In the genomic region with DNA sequence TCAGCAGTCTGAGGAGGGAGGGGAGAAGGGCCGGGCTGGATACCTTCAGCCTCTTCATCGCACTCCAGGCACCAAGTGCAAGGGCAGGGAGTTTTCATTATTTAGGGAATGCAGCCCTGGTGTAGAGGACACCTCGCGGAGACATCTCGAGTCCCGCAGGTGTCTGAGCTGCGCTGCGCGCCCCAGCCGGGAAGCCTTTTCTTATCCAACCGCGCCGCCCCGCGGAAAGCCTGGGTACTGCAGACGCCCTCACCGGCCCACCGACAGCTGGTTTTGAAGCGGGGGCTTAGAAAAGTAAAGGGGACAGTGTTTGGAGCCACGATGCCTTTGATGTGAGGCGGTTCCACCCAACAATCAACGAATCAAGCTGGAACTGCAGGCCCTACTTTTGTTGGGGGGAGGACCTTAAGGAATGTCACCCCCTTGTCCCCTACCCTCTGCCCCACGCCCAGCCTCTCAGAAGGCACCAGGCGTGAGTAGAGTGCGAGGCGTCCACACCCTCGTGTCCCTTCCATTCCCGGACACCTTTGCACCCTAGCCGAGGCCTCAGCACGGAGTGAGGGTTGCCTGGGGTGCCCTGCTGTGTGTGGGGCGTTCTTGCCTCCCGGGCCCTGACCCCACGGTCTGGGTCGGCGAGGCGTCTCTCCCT, we compare ENCODE assay signal across 1 cellular context.
TF ChIP-seq lines count a peak whose summit lies in the region.

No MANE protein-coding gene starts in this region.

TF ChIP-seq in GM23338, 12 proteins besides CTCF, POLR2A, EP300 and RAD21 (continued from another document):
- TF ChIP-seq, protein P1, sequence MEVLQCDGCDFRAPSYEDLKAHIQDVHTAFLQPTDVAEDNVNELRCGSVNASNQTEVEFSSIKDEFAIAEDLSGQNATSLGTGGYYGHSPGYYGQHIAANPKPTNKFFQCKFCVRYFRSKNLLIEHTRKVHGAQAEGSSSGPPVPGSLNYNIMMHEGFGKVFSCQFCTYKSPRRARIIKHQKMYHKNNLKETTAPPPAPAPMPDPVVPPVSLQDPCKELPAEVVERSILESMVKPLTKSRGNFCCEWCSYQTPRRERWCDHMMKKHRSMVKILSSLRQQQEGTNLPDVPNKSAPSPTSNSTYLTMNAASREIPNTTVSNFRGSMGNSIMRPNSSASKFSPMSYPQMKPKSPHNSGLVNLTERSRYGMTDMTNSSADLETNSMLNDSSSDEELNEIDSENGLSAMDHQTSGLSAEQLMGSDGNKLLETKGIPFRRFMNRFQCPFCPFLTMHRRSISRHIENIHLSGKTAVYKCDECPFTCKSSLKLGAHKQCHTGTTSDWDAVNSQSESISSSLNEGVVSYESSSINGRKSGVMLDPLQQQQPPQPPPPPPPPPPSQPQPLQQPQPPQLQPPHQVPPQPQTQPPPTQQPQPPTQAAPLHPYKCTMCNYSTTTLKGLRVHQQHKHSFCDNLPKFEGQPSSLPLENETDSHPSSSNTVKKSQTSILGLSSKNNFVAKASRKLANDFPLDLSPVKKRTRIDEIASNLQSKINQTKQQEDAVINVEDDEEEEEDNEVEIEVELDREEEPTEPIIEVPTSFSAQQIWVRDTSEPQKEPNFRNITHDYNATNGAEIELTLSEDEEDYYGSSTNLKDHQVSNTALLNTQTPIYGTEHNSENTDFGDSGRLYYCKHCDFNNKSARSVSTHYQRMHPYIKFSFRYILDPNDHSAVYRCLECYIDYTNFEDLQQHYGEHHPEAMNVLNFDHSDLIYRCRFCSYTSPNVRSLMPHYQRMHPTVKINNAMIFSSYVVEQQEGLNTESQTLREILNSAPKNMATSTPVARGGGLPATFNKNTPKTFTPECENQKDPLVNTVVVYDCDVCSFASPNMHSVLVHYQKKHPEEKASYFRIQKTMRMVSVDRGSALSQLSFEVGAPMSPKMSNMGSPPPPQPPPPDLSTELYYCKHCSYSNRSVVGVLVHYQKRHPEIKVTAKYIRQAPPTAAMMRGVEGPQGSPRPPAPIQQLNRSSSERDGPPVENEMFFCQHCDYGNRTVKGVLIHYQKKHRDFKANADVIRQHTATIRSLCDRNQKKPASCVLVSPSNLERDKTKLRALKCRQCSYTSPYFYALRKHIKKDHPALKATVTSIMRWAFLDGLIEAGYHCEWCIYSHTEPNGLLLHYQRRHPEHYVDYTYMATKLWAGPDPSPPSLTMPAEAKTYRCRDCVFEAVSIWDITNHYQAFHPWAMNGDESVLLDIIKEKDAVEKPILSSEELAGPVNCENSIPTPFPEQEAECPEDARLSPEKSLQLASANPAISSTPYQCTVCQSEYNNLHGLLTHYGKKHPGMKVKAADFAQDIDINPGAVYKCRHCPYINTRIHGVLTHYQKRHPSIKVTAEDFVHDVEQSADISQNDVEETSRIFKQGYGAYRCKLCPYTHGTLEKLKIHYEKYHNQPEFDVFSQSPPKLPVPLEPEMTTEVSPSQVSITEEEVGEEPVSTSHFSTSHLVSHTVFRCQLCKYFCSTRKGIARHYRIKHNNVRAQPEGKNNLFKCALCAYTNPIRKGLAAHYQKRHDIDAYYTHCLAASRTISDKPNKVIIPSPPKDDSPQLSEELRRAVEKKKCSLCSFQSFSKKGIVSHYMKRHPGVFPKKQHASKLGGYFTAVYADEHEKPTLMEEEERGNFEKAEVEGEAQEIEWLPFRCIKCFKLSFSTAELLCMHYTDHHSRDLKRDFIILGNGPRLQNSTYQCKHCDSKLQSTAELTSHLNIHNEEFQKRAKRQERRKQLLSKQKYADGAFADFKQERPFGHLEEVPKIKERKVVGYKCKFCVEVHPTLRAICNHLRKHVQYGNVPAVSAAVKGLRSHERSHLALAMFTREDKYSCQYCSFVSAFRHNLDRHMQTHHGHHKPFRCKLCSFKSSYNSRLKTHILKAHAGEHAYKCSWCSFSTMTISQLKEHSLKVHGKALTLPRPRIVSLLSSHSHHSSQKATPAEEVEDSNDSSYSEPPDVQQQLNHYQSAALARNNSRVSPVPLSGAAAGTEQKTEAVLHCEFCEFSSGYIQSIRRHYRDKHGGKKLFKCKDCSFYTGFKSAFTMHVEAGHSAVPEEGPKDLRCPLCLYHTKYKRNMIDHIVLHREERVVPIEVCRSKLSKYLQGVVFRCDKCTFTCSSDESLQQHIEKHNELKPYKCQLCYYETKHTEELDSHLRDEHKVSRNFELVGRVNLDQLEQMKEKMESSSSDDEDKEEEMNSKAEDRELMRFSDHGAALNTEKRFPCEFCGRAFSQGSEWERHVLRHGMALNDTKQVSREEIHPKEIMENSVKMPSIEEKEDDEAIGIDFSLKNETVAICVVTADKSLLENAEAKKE (CRISPR knock-in tag; IDR thresholded peaks at IDR 0.05), result no peak
- no peak for TF ChIP-seq CREB1 (CRISPR knock-in tag; IDR thresholded peaks at IDR 0.05; ENCODE audit: low read depth)
- no peak for TF ChIP-seq POLR2AphosphoS5 (IDR thresholded peaks at IDR 0.05; ENCODE audit: low read depth)
- TF ChIP-seq ZNF331 (CRISPR knock-in tag; IDR thresholded peaks at IDR 0.05; ENCODE audit: low read depth), result no peak
- TF ChIP-seq NANOG (IDR thresholded peaks at IDR 0.05; ENCODE audit: borderline replicate concordance), result no peak
- TF ChIP-seq EZH2phosphoT487 (IDR thresholded peaks at IDR 0.05; ENCODE audit: unreplicated experiment), result no peak
- TF ChIP-seq ZNF114 (CRISPR knock-in tag; IDR thresholded peaks at IDR 0.05), result no peak
